In the genomic region with DNA sequence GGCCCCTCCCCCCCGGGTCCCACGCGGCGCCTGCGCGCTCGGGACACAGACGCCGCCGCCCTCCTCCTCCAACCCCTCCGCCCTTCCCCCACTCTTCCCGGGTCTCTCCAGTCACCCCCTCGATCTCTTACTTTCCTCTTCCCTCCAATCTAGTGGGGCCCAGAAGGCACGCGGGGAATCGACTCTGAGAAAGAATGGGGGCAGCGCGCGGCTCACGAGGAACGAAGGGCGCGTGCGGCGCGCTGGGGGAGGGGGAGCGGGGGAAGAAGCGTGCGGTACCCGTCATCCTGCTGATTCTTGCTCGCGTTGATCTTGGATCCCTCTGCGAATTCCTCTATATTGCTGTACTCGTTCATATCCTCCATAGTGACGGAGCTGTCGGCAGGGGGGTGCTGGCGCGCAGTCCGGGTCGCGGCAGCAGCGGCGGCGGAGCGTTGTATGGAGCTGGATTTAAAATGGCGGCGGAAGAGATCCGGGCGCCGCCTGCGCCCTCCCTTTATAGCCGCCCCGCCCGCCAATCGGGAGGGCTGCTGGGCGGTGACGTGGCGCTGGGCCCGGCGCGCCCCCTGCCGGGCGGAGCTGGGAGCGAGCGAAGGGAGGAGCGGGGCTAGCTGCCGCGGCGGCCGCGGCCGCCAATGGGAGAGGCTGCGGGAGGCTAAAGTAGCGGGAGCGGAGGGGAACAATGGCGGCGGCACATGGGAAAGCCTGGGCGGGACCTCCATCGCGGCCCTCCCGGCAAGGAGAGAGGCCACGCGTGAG, we compare ENCODE assay signal across 1 cellular context.
TF ChIP-seq lines count a peak whose summit lies in the region.

No MANE protein-coding gene starts in this region.

TF ChIP-seq in HEK293, 187 proteins besides CTCF, POLR2A, EP300 and RAD21 (continued from another document and continues in another):
- TF ChIP-seq ZNF785 (tag by site-specific recombination; IDR thresholded peaks at IDR 0.05) (no peak), ZNF548 (tag by site-specific recombination; IDR thresholded peaks at IDR 0.05) (no peak), ZBTB17 (tag by site-specific recombination; IDR thresholded peaks at IDR 0.05) (no peak), KLF1 (tag by site-specific recombination; IDR thresholded peaks at IDR 0.05) (0 out of 2 replicates have a peak, but pooled peaks have one; percentile 36), ZNF280C (tag by site-specific recombination; IDR thresholded peaks at IDR 0.05) (no peak), ZNF175 (tag by site-specific recombination; IDR thresholded peaks at IDR 0.05) (no peak), ZSCAN18 (tag by site-specific recombination; IDR thresholded peaks at IDR 0.05) (no peak), ZNF366 (tag by site-specific recombination; conservative IDR thresholded peaks at IDR 0.05) (peak; percentile 42; the same call in 1 of the 2 replicates), ZEB2 (tag by site-specific recombination; IDR thresholded peaks at IDR 0.05) (0 out of 2 replicates have a peak, but pooled peaks have one; percentile 9), REPIN1 (tag by site-specific recombination; IDR thresholded peaks at IDR 0.05; ENCODE audit: low read depth) (no peak), MYNN (tag by site-specific recombination; IDR thresholded peaks at IDR 0.05; ENCODE audit: borderline replicate concordance) (no peak), ZNF146 (tag by site-specific recombination; IDR thresholded peaks at IDR 0.05) (no peak), KLF10 (tag by site-specific recombination; IDR thresholded peaks at IDR 0.05) (peak; percentile 48; the same call in 1 of the 2 replicates), ZNF510 (tag by site-specific recombination; IDR thresholded peaks at IDR 0.05; ENCODE audit: insufficient replicate concordance) (no peak), ZIC2 (tag by site-specific recombination; IDR thresholded peaks at IDR 0.05) (no peak), ZNF658 (tag by site-specific recombination; IDR thresholded peaks at IDR 0.05) (no peak), ZNF777 (tag by site-specific recombination; IDR thresholded peaks at IDR 0.05; ENCODE audit: borderline replicate concordance) (no peak), ZNF394 (tag by site-specific recombination; IDR thresholded peaks at IDR 0.05; ENCODE audit: borderline replicate concordance) (peak; percentile 97), ZBTB10 (tag by site-specific recombination; IDR thresholded peaks at IDR 0.05) (no peak), ZNF202 (tag by site-specific recombination; IDR thresholded peaks at IDR 0.05; ENCODE audit: borderline replicate concordance) (no peak), ZNF791 (tag by site-specific recombination; IDR thresholded peaks at IDR 0.05) (no peak), GLI2 (tag by site-specific recombination; IDR thresholded peaks at IDR 0.05; ENCODE audit: borderline replicate concordance, low read depth) (no peak), ZNF76 (tag by site-specific recombination; IDR thresholded peaks at IDR 0.05; ENCODE audit: borderline replicate concordance, low read depth) (0 out of 2 replicates have a peak, but pooled peaks have one; percentile 15), WT1 (tag by site-specific recombination; IDR thresholded peaks at IDR 0.05) (no peak; the same call in 1 of the 2 replicates), ZNF174 (tag by site-specific recombination; IDR thresholded peaks at IDR 0.05) (no peak), ZNF670 (tag by site-specific recombination; IDR thresholded peaks at IDR 0.05; ENCODE audit: low read depth) (no peak), ZNF626 (tag by site-specific recombination; IDR thresholded peaks at IDR 0.05) (no peak), SP3 (tag by site-specific recombination; IDR thresholded peaks at IDR 0.05) (peak; percentile 58), ZNF555 (tag by site-specific recombination; conservative IDR thresholded peaks at IDR 0.05) (no peak), ZNF433 (tag by site-specific recombination; IDR thresholded peaks at IDR 0.05; ENCODE audit: low read depth) (no peak), ZNF843 (tag by site-specific recombination; IDR thresholded peaks at IDR 0.05) (0 out of 2 replicates have a peak, but pooled peaks have one; percentile 11), ZNF518A (tag by site-specific recombination; conservative IDR thresholded peaks at IDR 0.05; ENCODE audit: low read depth) (no peak), KLF7 (tag by site-specific recombination; IDR thresholded peaks at IDR 0.05; ENCODE audit: borderline replicate concordance) (peak; percentile 23; the same call in 1 of the 2 replicates), GLIS1 (tag by site-specific recombination; IDR thresholded peaks at IDR 0.05) (peak; percentile 23; the same call in 1 of the 2 replicates), ZNF324 (tag by site-specific recombination; IDR thresholded peaks at IDR 0.05) (no peak), ZSCAN30 (tag by site-specific recombination; IDR thresholded peaks at IDR 0.05) (peak; percentile 63; the same call in 1 of the 2 replicates), ZNF596 (tag by site-specific recombination; IDR thresholded peaks at IDR 0.05) (no peak), MEIS1 (CRISPR knock-in tag; IDR thresholded peaks at IDR 0.05; ENCODE audit: borderline replicate concordance) (no peak), ZNF426 (tag by site-specific recombination; IDR thresholded peaks at IDR 0.05) (no peak), ZBTB48 (tag by site-specific recombination; IDR thresholded peaks at IDR 0.05) (no peak), ZNF624 (tag by site-specific recombination; IDR thresholded peaks at IDR 0.05) (no peak)
- TF ChIP-seq, protein P1, sequence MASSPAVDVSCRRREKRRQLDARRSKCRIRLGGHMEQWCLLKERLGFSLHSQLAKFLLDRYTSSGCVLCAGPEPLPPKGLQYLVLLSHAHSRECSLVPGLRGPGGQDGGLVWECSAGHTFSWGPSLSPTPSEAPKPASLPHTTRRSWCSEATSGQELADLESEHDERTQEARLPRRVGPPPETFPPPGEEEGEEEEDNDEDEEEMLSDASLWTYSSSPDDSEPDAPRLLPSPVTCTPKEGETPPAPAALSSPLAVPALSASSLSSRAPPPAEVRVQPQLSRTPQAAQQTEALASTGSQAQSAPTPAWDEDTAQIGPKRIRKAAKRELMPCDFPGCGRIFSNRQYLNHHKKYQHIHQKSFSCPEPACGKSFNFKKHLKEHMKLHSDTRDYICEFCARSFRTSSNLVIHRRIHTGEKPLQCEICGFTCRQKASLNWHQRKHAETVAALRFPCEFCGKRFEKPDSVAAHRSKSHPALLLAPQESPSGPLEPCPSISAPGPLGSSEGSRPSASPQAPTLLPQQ (tag by site-specific recombination; IDR thresholded peaks at IDR 0.05) = no peak; the same call in 1 of the 2 replicates
- TF ChIP-seq, protein P2, sequence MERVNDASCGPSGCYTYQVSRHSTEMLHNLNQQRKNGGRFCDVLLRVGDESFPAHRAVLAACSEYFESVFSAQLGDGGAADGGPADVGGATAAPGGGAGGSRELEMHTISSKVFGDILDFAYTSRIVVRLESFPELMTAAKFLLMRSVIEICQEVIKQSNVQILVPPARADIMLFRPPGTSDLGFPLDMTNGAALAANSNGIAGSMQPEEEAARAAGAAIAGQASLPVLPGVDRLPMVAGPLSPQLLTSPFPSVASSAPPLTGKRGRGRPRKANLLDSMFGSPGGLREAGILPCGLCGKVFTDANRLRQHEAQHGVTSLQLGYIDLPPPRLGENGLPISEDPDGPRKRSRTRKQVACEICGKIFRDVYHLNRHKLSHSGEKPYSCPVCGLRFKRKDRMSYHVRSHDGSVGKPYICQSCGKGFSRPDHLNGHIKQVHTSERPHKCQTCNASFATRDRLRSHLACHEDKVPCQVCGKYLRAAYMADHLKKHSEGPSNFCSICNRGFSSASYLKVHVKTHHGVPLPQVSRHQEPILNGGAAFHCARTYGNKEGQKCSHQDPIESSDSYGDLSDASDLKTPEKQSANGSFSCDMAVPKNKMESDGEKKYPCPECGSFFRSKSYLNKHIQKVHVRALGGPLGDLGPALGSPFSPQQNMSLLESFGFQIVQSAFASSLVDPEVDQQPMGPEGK (tag by site-specific recombination; IDR thresholded peaks at IDR 0.05) = peak; percentile 45; the same call in 1 of the 2 replicates
